ENCODE assay signal across 10 cellular contexts in the genomic region with DNA sequence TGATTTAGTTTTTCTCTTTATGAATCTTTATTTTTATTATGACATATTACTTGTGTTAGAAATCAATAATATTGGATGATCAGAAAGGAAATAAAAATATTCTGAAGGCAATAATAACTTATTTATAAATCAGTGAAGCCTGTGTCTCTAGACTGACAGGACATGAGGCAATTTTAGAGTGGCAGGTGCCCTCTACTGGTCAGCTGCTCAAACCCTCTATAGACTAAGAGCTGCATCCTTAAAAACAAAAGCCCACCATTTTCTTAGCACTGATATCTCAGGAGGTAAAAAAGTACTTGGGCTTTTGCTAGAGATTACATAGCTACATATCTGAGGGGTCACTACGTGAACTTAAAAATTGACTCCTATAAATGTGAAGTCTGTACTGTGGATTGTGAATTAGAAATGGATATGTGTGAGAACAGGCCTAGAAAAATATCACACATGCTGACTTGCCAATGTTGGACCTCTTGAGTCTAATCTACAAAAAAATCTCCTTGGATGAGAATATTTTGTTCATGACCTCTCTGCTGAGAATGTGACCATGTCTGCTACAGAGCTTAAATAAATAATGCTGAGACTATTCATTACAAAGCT.
DNase-seq lines count a peak whose midpoint lies in the region; TF ChIP-seq lines count a peak whose summit lies in the region.
"Had no signal": no experiment of that assay in that cellular context is flagged by ENCODE, and none has a peak within 500 bp of the region (broad histone marks: within the 10 kb centered on the region; RNA-seq: fewer than 3 reads in every experiment).

No MANE protein-coding gene starts in this region.

- H3K27ac Mint-ChIP-seq in mesothelial cell of epicardium = peak overlapping the region; percentile 45
- H3K27ac Mint-ChIP-seq: activated naive CD8-positive, alpha-beta T cell had no signal

- no peaks in the 10 kb centered on the region for H3K4me1 ChIP-seq in NT2/D1 (ENCODE audit: insufficient read depth, insufficient read length)

- H3K36me3 Mint-ChIP-seq in mesothelial cell of epicardium = no peaks in the 10 kb centered on the region
- H3K36me3 Mint-ChIP-seq: activated naive CD8-positive, alpha-beta T cell had no signal

- no peaks in the 10 kb centered on the region for H3K36me3 ChIP-seq in NT2/D1 (ENCODE audit: insufficient read depth, insufficient read length, low read length)

- H3K27me3 Mint-ChIP-seq in mesothelial cell of epicardium (ENCODE audit: low read depth) = no peaks in the 10 kb centered on the region

- peaks cover 8% of the 10 kb centered on the region for H3K4me1 Mint-ChIP-seq in mesothelial cell of epicardium

- H3K9ac ChIP-seq in NT2/D1 (ENCODE audit: insufficient read length, low read depth) = no peak overlapping the region

- TF ChIP-seq CTCF in mesothelial cell of epicardium (IDR thresholded peaks at IDR 0.05; ENCODE audit: unreplicated experiment) = peak; percentile 49

- H3K4me3 ChIP-seq in NT2/D1 (ENCODE audit: insufficient read length, low read depth) = no peak overlapping the region
- H3K4me3 ChIP-seq: GM12878 had no signal

- no peaks in the 10 kb centered on the region for H3K9me3 ChIP-seq in NT2/D1 (ENCODE audit: insufficient read depth, low read length)

- DNase-seq in stimulated activated CD4-positive, alpha-beta T cell treated with anti-CD3 and anti-CD28 coated beads, Interleukin-15, amount 100 ng/mL, for 24 hours = peak; percentile 3
- DNase-seq in stimulated activated CD4-positive, alpha-beta T cell treated with anti-CD3 and anti-CD28 coated beads, Interleukin-4, amount 100 ng/mL, for 4 hours = no peak
- peak; percentile 57 for DNase-seq in NT2/D1 (ENCODE audit: low read depth, low spot score)
- peak; percentile 3 to 10 for DNase-seq in dermis microvascular lymphatic vessel endothelial cell (ENCODE audit: low read depth in 2 of 2)
- DNase-seq in mesothelial cell of epicardium (ENCODE audit: low spot score in 2 of 2, unreplicated experiment in 2 of 2) = no peak
- no peak for DNase-seq in NCI-H1048 (lab: John Stamatoyannopoulos, UW)
- no peak for DNase-seq in activated CD8-positive, alpha-beta memory T cell treated with anti-CD3 and anti-CD28 coated beads, Interleukin-2, amount 50 U/mL, for 4 hours
- no peak for DNase-seq in T-helper 1 cell

- H3K4me3 Mint-ChIP-seq in mesothelial cell of epicardium = no peak overlapping the region
- H3K4me3 Mint-ChIP-seq: activated naive CD8-positive, alpha-beta T cell had no signal

- H3K9me3 Mint-ChIP-seq in mesothelial cell of epicardium = no peaks in the 10 kb centered on the region

- H3K27me3 ChIP-seq in NT2/D1 (ENCODE audit: insufficient read depth, insufficient read length) = no peaks in the 10 kb centered on the region

Comparison
In these comparisons a context has a peak if more than half of its experiments do, and no peak if none do; other contexts are left out.
1. DNase-seq: peak in stimulated activated CD4-positive, alpha-beta T cell treated with anti-CD3 and anti-CD28 coated beads, Interleukin-15, amount 100 ng/mL, for 24 hours (single experiment), NT2/D1 (single experiment) and dermis microvascular lymphatic vessel endothelial cell (2 of 2); none in stimulated activated CD4-positive, alpha-beta T cell treated with anti-CD3 and anti-CD28 coated beads, Interleukin-4, amount 100 ng/mL, for 4 hours (0 of 2), mesothelial cell of epicardium (0 of 2), NCI-H1048 (single experiment), activated CD8-positive, alpha-beta memory T cell treated with anti-CD3 and anti-CD28 coated beads, Interleukin-2, amount 50 U/mL, for 4 hours (single experiment) and T-helper 1 cell (0 of 5).